12 cellular contexts compared by ENCODE assay signal in genomic region chr10:35394934-35395333, GRCh38.
"Had no signal": no experiment of that assay in that cellular context is flagged by ENCODE, and none has a peak within 500 bp of the region (broad histone marks: within the 10 kb centered on the region; RNA-seq: fewer than 3 reads in every experiment).

No MANE protein-coding gene starts in this region.

- H3K27ac Mint-ChIP-seq: activated CD8-positive, alpha-beta T cell treated with anti-CD3 and anti-CD28 coated beads for 36 hours; dendritic cell treated with granulocyte-macrophage colony-stimulating factor and Interleukin-4, amounts not matched to agents 40 ng/mL and 50 ng/mL, for 4 days had no signal

- H3K9me3 ChIP-seq: ovary had no signal

- DNase-seq: activated CD4-positive, alpha-beta T cell treated with anti-CD3 and anti-CD28 coated beads for 4 hours; activated CD8-positive, alpha-beta memory T cell treated with anti-CD3 and anti-CD28 coated beads, Interleukin-2, amount 50 U/mL, for 4 hours; activated CD8-positive, alpha-beta T cell treated with anti-CD3 and anti-CD28 coated beads for 36 hours; activated naive CD4-positive, alpha-beta T cell treated with Interleukin-2 at 50 U/mL for 16 hours; central memory CD4-positive, alpha-beta T cell; ovary; stimulated activated CD4-positive, alpha-beta T cell treated with anti-CD3 and anti-CD28 coated beads, Interleukin-4, amount 100 ng/mL, for 1 hour; stimulated activated CD8-positive, alpha-beta memory T cell treated with anti-CD3 and anti-CD28 coated beads, Interleukin-4, amount 100 ng/mL, for 48 hours; T-helper 9 cell had no signal

- H3K27me3 Mint-ChIP-seq: activated CD8-positive, alpha-beta T cell treated with anti-CD3 and anti-CD28 coated beads for 36 hours; dendritic cell treated with granulocyte-macrophage colony-stimulating factor and Interleukin-4, amounts not matched to agents 40 ng/mL and 50 ng/mL, for 4 days had no signal

- H3K27ac ChIP-seq: ovary, VCaP had no signal

- H3K36me3 ChIP-seq: ovary had no signal

- H3K27me3 ChIP-seq: ovary had no signal

- ATAC-seq: activated CD8-positive, alpha-beta T cell treated with anti-CD3 and anti-CD28 coated beads for 36 hours had no signal

- H3K4me3 ChIP-seq: ovary had no signal

- H3K4me3 Mint-ChIP-seq: activated CD8-positive, alpha-beta T cell treated with anti-CD3 and anti-CD28 coated beads for 36 hours; dendritic cell treated with granulocyte-macrophage colony-stimulating factor and Interleukin-4, amounts not matched to agents 40 ng/mL and 50 ng/mL, for 4 days; neural crest cell had no signal
